In genomic region chr2:120719471-120719870, GRCh38 we compare ENCODE assay signal across 25 cellular contexts. TPM values are rescaled to one million over a fixed set of nuclear protein-coding genes. Genes with fewer than 3 reads are reported as not detected.
"Had no signal": no experiment of that assay in that cellular context is flagged by ENCODE, and none has a peak within 500 bp of the region (broad histone marks: within the 10 kb centered on the region; RNA-seq: fewer than 3 reads in every experiment).

No MANE protein-coding gene starts in this region.

- H3K27me3 ChIP-seq: colonic mucosa, gastrocnemius medialis had no signal

- H3K36me3 ChIP-seq: colonic mucosa, gastrocnemius medialis, left ventricle myocardium inferior had no signal

- H3K9me3 Mint-ChIP-seq: activated CD4-positive, alpha-beta memory T cell treated with anti-CD3 and anti-CD28 coated beads, Interleukin-2, amount 10 ng/mL, durations not matched to agents 7 days and 5 days; activated CD4-positive, alpha-beta T cell treated with anti-CD3 and anti-CD28 coated beads, Interleukin-2, amount 10 ng/mL, durations not matched to agents 24 days and 14 days; activated T-cell treated with anti-CD3 and anti-CD28 coated beads, Interleukin-2, amount 50 U/mL, for 4 hours; activated T-helper 17 cell treated with anti-CD3 and anti-CD28 coated beads, Interleukin-2, amount 50 U/mL, for 72 hours; stimulated activated naive CD8-positive, alpha-beta T cell treated with anti-CD3 and anti-CD28 coated beads, Interleukin-15, Interleukin-2, amounts not matched to agents 100 ng/mL and 50 ng/mL, for 24 hours; T-helper 1 cell treated with Interleukin-12 subunit alpha and Interleukin-12 subunit beta and Interleukin-4 antibody, amounts not matched to agents 30 μg/mL and 1 μg/mL, for 36 hours; type B pancreatic cell had no signal

- H3K9me3 ChIP-seq: colonic mucosa, gastrocnemius medialis had no signal

- H3K4me3 Mint-ChIP-seq: activated CD4-positive, alpha-beta memory T cell treated with anti-CD3 and anti-CD28 coated beads, Interleukin-2, amount 10 ng/mL, durations not matched to agents 7 days and 5 days; activated CD4-positive, alpha-beta T cell treated with anti-CD3 and anti-CD28 coated beads, Interleukin-2, amount 10 ng/mL, durations not matched to agents 24 days and 14 days; activated naive CD8-positive, alpha-beta T cell; activated T-cell treated with anti-CD3 and anti-CD28 coated beads, Interleukin-2, amount 50 U/mL, for 4 hours; activated T-helper 17 cell treated with anti-CD3 and anti-CD28 coated beads, Interleukin-2, amount 50 U/mL, for 72 hours; mesothelial cell of epicardium; naive thymus-derived CD8-positive, alpha-beta T cell; neural crest cell; stimulated activated naive CD8-positive, alpha-beta T cell treated with anti-CD3 and anti-CD28 coated beads, Interleukin-15, Interleukin-2, amounts not matched to agents 100 ng/mL and 50 ng/mL, for 24 hours; T-helper 1 cell treated with Interleukin-12 subunit alpha and Interleukin-12 subunit beta and Interleukin-4 antibody, amounts not matched to agents 30 μg/mL and 1 μg/mL, for 36 hours; type B pancreatic cell had no signal

- H3K4me1 Mint-ChIP-seq: activated CD4-positive, alpha-beta memory T cell treated with anti-CD3 and anti-CD28 coated beads, Interleukin-2, amount 10 ng/mL, durations not matched to agents 7 days and 5 days; activated CD4-positive, alpha-beta T cell treated with anti-CD3 and anti-CD28 coated beads, Interleukin-2, amount 10 ng/mL, durations not matched to agents 24 days and 14 days; activated T-helper 17 cell treated with anti-CD3 and anti-CD28 coated beads, Interleukin-2, amount 50 U/mL, for 72 hours; naive thymus-derived CD8-positive, alpha-beta T cell had no signal

- H3K27me3 Mint-ChIP-seq: activated naive CD8-positive, alpha-beta T cell; stimulated activated naive CD8-positive, alpha-beta T cell treated with anti-CD3 and anti-CD28 coated beads, Interleukin-15, Interleukin-2, amounts not matched to agents 100 ng/mL and 50 ng/mL, for 24 hours had no signal

- ATAC-seq: activated CD4-positive, CD25-positive, alpha-beta regulatory T cell treated with anti-CD3 and anti-CD28 coated beads, Interleukin-2, amount 50 U/mL, for 24 hours; activated T-cell treated with anti-CD3 and anti-CD28 coated beads, Interleukin-2, amount 50 U/mL, for 4 hours; activated T-helper 17 cell treated with anti-CD3 and anti-CD28 coated beads, Interleukin-2, amount 50 U/mL, for 72 hours; gastrocnemius medialis; naive thymus-derived CD8-positive, alpha-beta T cell had no signal

- H3K36me3 Mint-ChIP-seq: activated naive CD8-positive, alpha-beta T cell; mesothelial cell of epicardium; naive thymus-derived CD8-positive, alpha-beta T cell; type B pancreatic cell had no signal

- H3K4me3 ChIP-seq: colonic mucosa, gastrocnemius medialis, left ventricle myocardium inferior had no signal

- H3K27ac Mint-ChIP-seq: activated CD4-positive, alpha-beta memory T cell treated with anti-CD3 and anti-CD28 coated beads, Interleukin-2, amount 10 ng/mL, durations not matched to agents 7 days and 5 days; activated CD4-positive, alpha-beta T cell treated with anti-CD3 and anti-CD28 coated beads, Interleukin-2, amount 10 ng/mL, durations not matched to agents 24 days and 14 days; activated naive CD8-positive, alpha-beta T cell; activated T-helper 17 cell treated with anti-CD3 and anti-CD28 coated beads, Interleukin-2, amount 50 U/mL, for 72 hours; mesothelial cell of epicardium; naive thymus-derived CD8-positive, alpha-beta T cell; stimulated activated naive CD8-positive, alpha-beta T cell treated with anti-CD3 and anti-CD28 coated beads, Interleukin-15, Interleukin-2, amounts not matched to agents 100 ng/mL and 50 ng/mL, for 24 hours; T-helper 1 cell treated with Interleukin-12 subunit alpha and Interleukin-12 subunit beta and Interleukin-4 antibody, amounts not matched to agents 30 μg/mL and 1 μg/mL, for 36 hours; type B pancreatic cell had no signal

- DNase-seq: activated CD4-positive, alpha-beta memory T cell treated with anti-CD3 and anti-CD28 coated beads, Interleukin-2, amount 10 ng/mL, durations not matched to agents 7 days and 5 days; activated CD4-positive, alpha-beta T cell treated with anti-CD3 and anti-CD28 coated beads, Interleukin-2, amount 10 ng/mL, durations not matched to agents 24 days and 14 days; activated CD8-positive, alpha-beta memory T cell treated with anti-CD3 and anti-CD28 coated beads, Interleukin-2, amount 50 U/mL, for 48 hours; activated naive CD4-positive, alpha-beta T cell treated with Interleukin-2 at 50 U/mL for 16 hours; activated T-cell treated with anti-CD3 and anti-CD28 coated beads, Interleukin-2, amount 50 U/mL, for 4 hours; anterior cingulate cortex; colonic mucosa; effector CD8-positive, alpha-beta T cell; gastrocnemius medialis; glutamatergic neuron; left ventricle myocardium inferior; stimulated activated CD4-positive, alpha-beta T cell treated with anti-CD3 and anti-CD28 coated beads, Interleukin-2, amount 100 ng/mL, for 48 hours; SW 1271; T-helper 9 cell had no signal

- H3K27ac ChIP-seq: colonic mucosa, gastrocnemius medialis, left ventricle myocardium inferior, VCaP had no signal

- H3K4me1 ChIP-seq: colonic mucosa had no signal

RNA-seq across cellular contexts. Expression of gene GLI2, which starts 16.2 kb away (rescaled TPM):
- total RNA-seq: activated T-helper 17 cell treated with anti-CD3 and anti-CD28 coated beads, Interleukin-2, amount 50 U/mL, for 72 hours; lung microvascular endothelial cell; naive thymus-derived CD8-positive, alpha-beta T cell had no signal
